18 cellular contexts compared by ENCODE assay signal in the genomic region with DNA sequence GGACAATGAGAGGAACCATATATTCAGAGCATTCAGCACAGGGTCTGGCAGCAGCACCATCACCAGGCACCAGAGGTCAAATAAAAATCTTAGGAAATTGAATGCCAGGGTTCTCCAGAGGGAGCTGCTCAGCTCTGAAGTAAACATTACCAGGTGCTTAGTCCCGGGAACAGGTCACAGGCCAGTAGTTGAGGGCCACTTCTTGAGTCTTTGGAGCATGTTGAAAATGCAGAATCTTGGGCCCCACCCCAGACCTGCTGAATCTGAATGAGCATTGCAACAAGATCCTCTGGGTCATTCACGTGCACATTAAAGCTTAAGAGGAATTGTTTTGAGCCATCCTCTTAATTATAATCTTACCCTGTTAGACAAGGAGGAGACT.
"Had no signal": no experiment of that assay in that cellular context is flagged by ENCODE, and none has a peak within 500 bp of the region (broad histone marks: within the 10 kb centered on the region; RNA-seq: fewer than 3 reads in every experiment).

No MANE protein-coding gene starts in this region.

- H3K4me2 ChIP-seq: neural progenitor cell had no signal

- H3K27me3 ChIP-seq: breast epithelium, neural progenitor cell, suprapubic skin, transverse colon, vagina had no signal

- H3K4me1 ChIP-seq: breast epithelium, suprapubic skin, vagina had no signal

- H3K36me3 ChIP-seq: breast epithelium, neural progenitor cell, suprapubic skin, transverse colon, vagina had no signal

- H3K4me3 ChIP-seq: breast epithelium, neural progenitor cell, suprapubic skin, transverse colon, vagina had no signal

- H3K9ac ChIP-seq: neural progenitor cell had no signal

- DNase-seq: activated CD8-positive, alpha-beta memory T cell treated with anti-CD3 and anti-CD28 coated beads for 24 hours; activated CD8-positive, alpha-beta memory T cell treated with anti-CD3 and anti-CD28 coated beads, Interleukin-2, amount 50 U/mL, for 4 hours; activated naive CD4-positive, alpha-beta T cell treated with Interleukin-2 at 50 U/mL for 16 hours; activated naive CD8-positive, alpha-beta T cell treated with anti-CD3 and anti-CD28 coated beads for 36 hours; activated T-cell treated with anti-CD3 and anti-CD28 coated beads, Interleukin-2, amount 50 U/mL, for 24 hours; effector memory CD4-positive, alpha-beta T cell; foreskin melanocyte; hippocampal formation; naive B cell; posterior cingulate gyrus; small intestine; stimulated activated CD4-positive, alpha-beta T cell treated with anti-CD3 and anti-CD28 coated beads, Interleukin-2, amount 100 ng/mL, for 24 hours; T1000; transverse colon had no signal

- H3K27ac ChIP-seq: breast epithelium, neural progenitor cell, suprapubic skin, transverse colon, vagina had no signal
